In the genomic region with DNA sequence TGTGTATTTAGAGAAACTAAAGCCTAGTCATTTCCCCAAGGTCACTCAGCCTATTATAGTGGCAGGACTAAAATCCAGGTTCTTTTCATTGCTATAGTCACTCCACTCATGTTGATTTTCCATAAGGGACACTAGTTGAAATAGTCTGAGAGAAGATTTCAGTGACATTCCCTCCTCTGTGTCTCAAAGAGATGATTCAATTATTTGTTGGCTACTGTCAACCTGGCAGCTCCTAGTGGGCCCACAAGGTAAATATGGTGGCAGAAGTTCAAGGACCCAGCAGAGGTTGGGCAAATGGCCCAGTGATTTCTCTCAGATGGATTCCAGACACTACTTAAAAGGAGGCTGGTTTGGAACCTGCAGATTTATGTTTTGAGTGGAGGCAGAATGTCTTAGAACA, we compare ENCODE assay signal across 1 cellular context.
TF ChIP-seq lines count a peak whose summit lies in the region.

No MANE protein-coding gene starts in this region.

TF ChIP-seq in HepG2, 621 proteins besides CTCF, POLR2A, EP300 and RAD21 (continued from another document and continues in another):
- TF ChIP-seq ZNF598 (CRISPR knock-in tag; IDR thresholded peaks at IDR 0.05; ENCODE audit: borderline replicate concordance), result no peak
- TF ChIP-seq HOXD1 (CRISPR knock-in tag; IDR thresholded peaks at IDR 0.05), result no peak
- TF ChIP-seq IKZF4 (CRISPR knock-in tag; IDR thresholded peaks at IDR 0.05; ENCODE audit: borderline replicate concordance, low read depth, not compliant biosample characterization), result no peak
- no peak for TF ChIP-seq CHD4 (IDR thresholded peaks at IDR 0.05; ENCODE audit: borderline replicate concordance, low read length)
- TF ChIP-seq, protein P1, sequence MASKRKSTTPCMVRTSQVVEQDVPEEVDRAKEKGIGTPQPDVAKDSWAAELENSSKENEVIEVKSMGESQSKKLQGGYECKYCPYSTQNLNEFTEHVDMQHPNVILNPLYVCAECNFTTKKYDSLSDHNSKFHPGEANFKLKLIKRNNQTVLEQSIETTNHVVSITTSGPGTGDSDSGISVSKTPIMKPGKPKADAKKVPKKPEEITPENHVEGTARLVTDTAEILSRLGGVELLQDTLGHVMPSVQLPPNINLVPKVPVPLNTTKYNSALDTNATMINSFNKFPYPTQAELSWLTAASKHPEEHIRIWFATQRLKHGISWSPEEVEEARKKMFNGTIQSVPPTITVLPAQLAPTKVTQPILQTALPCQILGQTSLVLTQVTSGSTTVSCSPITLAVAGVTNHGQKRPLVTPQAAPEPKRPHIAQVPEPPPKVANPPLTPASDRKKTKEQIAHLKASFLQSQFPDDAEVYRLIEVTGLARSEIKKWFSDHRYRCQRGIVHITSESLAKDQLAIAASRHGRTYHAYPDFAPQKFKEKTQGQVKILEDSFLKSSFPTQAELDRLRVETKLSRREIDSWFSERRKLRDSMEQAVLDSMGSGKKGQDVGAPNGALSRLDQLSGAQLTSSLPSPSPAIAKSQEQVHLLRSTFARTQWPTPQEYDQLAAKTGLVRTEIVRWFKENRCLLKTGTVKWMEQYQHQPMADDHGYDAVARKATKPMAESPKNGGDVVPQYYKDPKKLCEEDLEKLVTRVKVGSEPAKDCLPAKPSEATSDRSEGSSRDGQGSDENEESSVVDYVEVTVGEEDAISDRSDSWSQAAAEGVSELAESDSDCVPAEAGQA (IDR thresholded peaks at IDR 0.05; ENCODE audit: low read depth), result no peak
- TF ChIP-seq, protein P1 (CRISPR knock-in tag; IDR thresholded peaks at IDR 0.05; ENCODE audit: borderline replicate concordance), result no peak
- no peak for TF ChIP-seq MNT (IDR thresholded peaks at IDR 0.05)
- TF ChIP-seq AHR (CRISPR knock-in tag; IDR thresholded peaks at IDR 0.05), result no peak; the same call in 1 of the 2 replicates
- no peak for TF ChIP-seq ZNF7 (CRISPR knock-in tag; IDR thresholded peaks at IDR 0.05)
- TF ChIP-seq ZNF253 (CRISPR knock-in tag; IDR thresholded peaks at IDR 0.05; ENCODE audit: borderline replicate concordance), result no peak
- no peak for TF ChIP-seq NFYC (CRISPR knock-in tag; IDR thresholded peaks at IDR 0.05)
- TF ChIP-seq CC2D1A (CRISPR knock-in tag; IDR thresholded peaks at IDR 0.05), result no peak
- TF ChIP-seq ZNF354B (CRISPR knock-in tag; IDR thresholded peaks at IDR 0.05), result no peak
- TF ChIP-seq PHF21A (CRISPR knock-in tag; IDR thresholded peaks at IDR 0.05), result peak; percentile 67
- no peak for TF ChIP-seq ZBTB49 (CRISPR knock-in tag; IDR thresholded peaks at IDR 0.05; ENCODE audit: borderline replicate concordance)
- TF ChIP-seq ZNF18 (CRISPR knock-in tag; IDR thresholded peaks at IDR 0.05; ENCODE audit: insufficient replicate concordance), result no peak
- TF ChIP-seq, protein P2, sequence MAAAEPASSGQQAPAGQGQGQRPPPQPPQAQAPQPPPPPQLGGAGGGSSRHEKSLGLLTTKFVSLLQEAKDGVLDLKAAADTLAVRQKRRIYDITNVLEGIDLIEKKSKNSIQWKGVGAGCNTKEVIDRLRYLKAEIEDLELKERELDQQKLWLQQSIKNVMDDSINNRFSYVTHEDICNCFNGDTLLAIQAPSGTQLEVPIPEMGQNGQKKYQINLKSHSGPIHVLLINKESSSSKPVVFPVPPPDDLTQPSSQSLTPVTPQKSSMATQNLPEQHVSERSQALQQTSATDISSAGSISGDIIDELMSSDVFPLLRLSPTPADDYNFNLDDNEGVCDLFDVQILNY (CRISPR knock-in tag; conservative IDR thresholded peaks at IDR 0.05), result no peak
- no peak for TF ChIP-seq ZNF747 (CRISPR knock-in tag; IDR thresholded peaks at IDR 0.05; ENCODE audit: borderline replicate concordance)
- no peak for TF ChIP-seq POGK (CRISPR knock-in tag; conservative IDR thresholded peaks at IDR 0.05)
- TF ChIP-seq, protein P3, sequence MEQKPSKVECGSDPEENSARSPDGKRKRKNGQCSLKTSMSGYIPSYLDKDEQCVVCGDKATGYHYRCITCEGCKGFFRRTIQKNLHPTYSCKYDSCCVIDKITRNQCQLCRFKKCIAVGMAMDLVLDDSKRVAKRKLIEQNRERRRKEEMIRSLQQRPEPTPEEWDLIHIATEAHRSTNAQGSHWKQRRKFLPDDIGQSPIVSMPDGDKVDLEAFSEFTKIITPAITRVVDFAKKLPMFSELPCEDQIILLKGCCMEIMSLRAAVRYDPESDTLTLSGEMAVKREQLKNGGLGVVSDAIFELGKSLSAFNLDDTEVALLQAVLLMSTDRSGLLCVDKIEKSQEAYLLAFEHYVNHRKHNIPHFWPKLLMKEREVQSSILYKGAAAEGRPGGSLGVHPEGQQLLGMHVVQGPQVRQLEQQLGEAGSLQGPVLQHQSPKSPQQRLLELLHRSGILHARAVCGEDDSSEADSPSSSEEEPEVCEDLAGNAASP (CRISPR knock-in tag; IDR thresholded peaks at IDR 0.05; ENCODE audit: borderline replicate concordance), result peak; percentile 52; the same call in 1 of the 2 replicates
- no peak for TF ChIP-seq U2AF1 (optimal IDR thresholded peaks at IDR 0.05; ENCODE audit: low read depth, low read length)
- no peak for TF ChIP-seq ZBTB7A (CRISPR knock-in tag; IDR thresholded peaks at IDR 0.05)
- TF ChIP-seq ZNF468 (CRISPR knock-in tag; IDR thresholded peaks at IDR 0.05), result no peak
- TF ChIP-seq, protein P4, sequence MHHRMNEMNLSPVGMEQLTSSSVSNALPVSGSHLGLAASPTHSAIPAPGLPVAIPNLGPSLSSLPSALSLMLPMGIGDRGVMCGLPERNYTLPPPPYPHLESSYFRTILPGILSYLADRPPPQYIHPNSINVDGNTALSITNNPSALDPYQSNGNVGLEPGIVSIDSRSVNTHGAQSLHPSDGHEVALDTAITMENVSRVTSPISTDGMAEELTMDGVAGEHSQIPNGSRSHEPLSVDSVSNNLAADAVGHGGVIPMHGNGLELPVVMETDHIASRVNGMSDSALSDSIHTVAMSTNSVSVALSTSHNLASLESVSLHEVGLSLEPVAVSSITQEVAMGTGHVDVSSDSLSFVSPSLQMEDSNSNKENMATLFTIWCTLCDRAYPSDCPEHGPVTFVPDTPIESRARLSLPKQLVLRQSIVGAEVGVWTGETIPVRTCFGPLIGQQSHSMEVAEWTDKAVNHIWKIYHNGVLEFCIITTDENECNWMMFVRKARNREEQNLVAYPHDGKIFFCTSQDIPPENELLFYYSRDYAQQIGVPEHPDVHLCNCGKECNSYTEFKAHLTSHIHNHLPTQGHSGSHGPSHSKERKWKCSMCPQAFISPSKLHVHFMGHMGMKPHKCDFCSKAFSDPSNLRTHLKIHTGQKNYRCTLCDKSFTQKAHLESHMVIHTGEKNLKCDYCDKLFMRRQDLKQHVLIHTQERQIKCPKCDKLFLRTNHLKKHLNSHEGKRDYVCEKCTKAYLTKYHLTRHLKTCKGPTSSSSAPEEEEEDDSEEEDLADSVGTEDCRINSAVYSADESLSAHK (CRISPR knock-in tag; IDR thresholded peaks at IDR 0.05; ENCODE audit: borderline replicate concordance), result no peak
- no peak for TF ChIP-seq ZNF850 (CRISPR knock-in tag; conservative IDR thresholded peaks at IDR 0.05)
- TF ChIP-seq ZNF274 (CRISPR knock-in tag; IDR thresholded peaks at IDR 0.05), result no peak
- TF ChIP-seq ZFP41 (CRISPR knock-in tag; IDR thresholded peaks at IDR 0.05; ENCODE audit: borderline replicate concordance), result no peak
- TF ChIP-seq ZNF563 (CRISPR knock-in tag; IDR thresholded peaks at IDR 0.05), result no peak
- peak; percentile 76 for TF ChIP-seq SKI (IDR thresholded peaks at IDR 0.05; ENCODE audit: partially characterized antibody)
- TF ChIP-seq, protein P5, sequence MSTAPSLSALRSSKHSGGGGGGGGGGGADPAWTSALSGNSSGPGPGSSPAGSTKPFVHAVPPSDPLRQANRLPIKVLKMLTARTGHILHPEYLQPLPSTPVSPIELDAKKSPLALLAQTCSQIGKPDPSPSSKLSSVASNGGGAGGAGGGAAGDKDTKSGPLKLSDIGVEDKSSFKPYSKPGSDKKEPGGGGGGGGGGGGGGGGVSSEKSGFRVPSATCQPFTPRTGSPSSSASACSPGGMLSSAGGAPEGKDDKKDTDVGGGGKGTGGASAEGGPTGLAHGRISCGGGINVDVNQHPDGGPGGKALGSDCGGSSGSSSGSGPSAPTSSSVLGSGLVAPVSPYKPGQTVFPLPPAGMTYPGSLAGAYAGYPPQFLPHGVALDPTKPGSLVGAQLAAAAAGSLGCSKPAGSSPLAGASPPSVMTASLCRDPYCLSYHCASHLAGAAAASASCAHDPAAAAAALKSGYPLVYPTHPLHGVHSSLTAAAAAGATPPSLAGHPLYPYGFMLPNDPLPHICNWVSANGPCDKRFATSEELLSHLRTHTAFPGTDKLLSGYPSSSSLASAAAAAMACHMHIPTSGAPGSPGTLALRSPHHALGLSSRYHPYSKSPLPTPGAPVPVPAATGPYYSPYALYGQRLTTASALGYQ (CRISPR knock-in tag; IDR thresholded peaks at IDR 0.05), result peak; percentile 94
- TF ChIP-seq, protein P6, sequence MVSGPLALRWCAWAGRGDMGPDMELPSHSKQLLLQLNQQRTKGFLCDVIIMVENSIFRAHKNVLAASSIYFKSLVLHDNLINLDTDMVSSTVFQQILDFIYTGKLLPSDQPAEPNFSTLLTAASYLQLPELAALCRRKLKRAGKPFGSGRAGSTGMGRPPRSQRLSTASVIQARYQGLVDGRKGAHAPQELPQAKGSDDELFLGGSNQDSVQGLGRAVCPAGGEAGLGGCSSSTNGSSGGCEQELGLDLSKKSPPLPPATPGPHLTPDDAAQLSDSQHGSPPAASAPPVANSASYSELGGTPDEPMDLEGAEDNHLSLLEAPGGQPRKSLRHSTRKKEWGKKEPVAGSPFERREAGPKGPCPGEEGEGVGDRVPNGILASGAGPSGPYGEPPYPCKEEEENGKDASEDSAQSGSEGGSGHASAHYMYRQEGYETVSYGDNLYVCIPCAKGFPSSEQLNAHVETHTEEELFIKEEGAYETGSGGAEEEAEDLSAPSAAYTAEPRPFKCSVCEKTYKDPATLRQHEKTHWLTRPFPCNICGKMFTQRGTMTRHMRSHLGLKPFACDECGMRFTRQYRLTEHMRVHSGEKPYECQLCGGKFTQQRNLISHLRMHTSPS (CRISPR knock-in tag; IDR thresholded peaks at IDR 0.05; ENCODE audit: low read depth), result peak; percentile 68; the same call in 1 of the 2 replicates
- TF ChIP-seq ZNF530 (CRISPR knock-in tag; IDR thresholded peaks at IDR 0.05; ENCODE audit: low read depth), result no peak
- no peak for TF ChIP-seq POLR2AphosphoS5 (IDR thresholded peaks at IDR 0.05; ENCODE audit: low read depth, low read length)
